In the genomic region with DNA sequence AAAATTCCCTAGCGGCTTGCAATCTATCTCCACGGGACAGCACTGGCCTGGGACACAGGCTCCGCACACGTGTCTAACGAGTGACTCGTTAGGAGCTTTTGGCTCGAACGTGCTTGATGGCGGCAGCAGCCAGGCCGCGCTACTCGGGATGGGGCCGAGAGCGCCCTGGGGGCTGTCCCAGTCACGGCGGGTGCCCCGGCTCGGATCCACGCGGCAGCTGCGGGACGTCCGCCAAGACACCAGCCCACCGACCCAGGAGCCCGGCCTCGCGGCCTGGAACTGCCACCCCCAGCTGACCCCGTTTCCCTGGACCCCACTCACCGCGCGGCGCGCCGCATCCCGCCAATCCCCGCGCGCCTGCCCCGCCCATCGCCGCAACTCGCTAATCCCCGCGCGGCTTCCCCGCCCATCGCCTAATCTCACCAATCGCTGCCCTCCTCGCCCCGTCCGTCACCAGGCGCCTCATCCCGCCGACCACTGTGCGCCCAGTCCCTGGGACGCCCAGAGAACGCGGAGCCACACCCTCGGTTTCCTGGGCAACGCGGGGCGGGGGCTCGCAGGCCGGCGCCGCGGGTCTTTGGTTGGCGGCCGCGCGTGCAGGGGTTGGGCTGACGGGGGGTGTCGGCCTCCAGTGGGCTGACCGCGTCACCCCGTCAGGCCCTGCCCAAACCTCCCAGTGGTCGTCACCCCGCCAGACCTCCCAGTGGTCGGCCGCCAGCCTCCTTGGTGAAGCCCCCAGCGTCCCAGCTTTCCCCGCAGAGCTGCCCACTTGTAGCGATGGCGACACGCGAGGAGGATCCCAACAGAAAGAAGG, we compare ENCODE assay signal across 1 cellular context.
TF ChIP-seq lines count a peak whose summit lies in the region.

A gene (minus strand): TSS at position 359 of the 814 bp plus-strand sequence. CDS start 1,495 bp downstream, outside the sequence.

TF ChIP-seq in HepG2, 621 proteins besides CTCF, POLR2A, EP300 and RAD21 (continued from another document and continues in another):
- TF ChIP-seq, protein P1, sequence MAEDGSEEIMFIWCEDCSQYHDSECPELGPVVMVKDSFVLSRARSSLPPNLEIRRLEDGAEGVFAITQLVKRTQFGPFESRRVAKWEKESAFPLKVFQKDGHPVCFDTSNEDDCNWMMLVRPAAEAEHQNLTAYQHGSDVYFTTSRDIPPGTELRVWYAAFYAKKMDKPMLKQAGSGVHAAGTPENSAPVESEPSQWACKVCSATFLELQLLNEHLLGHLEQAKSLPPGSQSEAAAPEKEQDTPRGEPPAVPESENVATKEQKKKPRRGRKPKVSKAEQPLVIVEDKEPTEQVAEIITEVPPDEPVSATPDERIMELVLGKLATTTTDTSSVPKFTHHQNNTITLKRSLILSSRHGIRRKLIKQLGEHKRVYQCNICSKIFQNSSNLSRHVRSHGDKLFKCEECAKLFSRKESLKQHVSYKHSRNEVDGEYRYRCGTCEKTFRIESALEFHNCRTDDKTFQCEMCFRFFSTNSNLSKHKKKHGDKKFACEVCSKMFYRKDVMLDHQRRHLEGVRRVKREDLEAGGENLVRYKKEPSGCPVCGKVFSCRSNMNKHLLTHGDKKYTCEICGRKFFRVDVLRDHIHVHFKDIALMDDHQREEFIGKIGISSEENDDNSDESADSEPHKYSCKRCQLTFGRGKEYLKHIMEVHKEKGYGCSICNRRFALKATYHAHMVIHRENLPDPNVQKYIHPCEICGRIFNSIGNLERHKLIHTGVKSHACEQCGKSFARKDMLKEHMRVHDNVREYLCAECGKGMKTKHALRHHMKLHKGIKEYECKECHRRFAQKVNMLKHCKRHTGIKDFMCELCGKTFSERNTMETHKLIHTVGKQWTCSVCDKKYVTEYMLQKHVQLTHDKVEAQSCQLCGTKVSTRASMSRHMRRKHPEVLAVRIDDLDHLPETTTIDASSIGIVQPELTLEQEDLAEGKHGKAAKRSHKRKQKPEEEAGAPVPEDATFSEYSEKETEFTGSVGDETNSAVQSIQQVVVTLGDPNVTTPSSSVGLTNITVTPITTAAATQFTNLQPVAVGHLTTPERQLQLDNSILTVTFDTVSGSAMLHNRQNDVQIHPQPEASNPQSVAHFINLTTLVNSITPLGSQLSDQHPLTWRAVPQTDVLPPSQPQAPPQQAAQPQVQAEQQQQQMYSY (CRISPR knock-in tag; IDR thresholded peaks at IDR 0.05): 0 out of 2 replicates have a peak, but pooled peaks have one; percentile 26
- peak; percentile 80; the same call in 1 of the 2 replicates for TF ChIP-seq GFI1 (CRISPR knock-in tag; IDR thresholded peaks at IDR 0.05; ENCODE audit: borderline replicate concordance)
- TF ChIP-seq ZNF607 (CRISPR knock-in tag; IDR thresholded peaks at IDR 0.05; ENCODE audit: borderline replicate concordance): peak; percentile 89
- TF ChIP-seq ISX (CRISPR knock-in tag; conservative IDR thresholded peaks at IDR 0.05): no peak
- TF ChIP-seq ZFP36L1 (CRISPR knock-in tag; IDR thresholded peaks at IDR 0.05): peak; percentile 64; the same call in 1 of the 2 replicates
- TF ChIP-seq SP5 (CRISPR knock-in tag; IDR thresholded peaks at IDR 0.05; ENCODE audit: borderline replicate concordance, low read depth): peak; percentile 89
- peak; percentile 94 for TF ChIP-seq ZNF230 (CRISPR knock-in tag; IDR thresholded peaks at IDR 0.05)
- peak; percentile 66 for TF ChIP-seq ERF (CRISPR knock-in tag; IDR thresholded peaks at IDR 0.05)
- TF ChIP-seq, protein P2, sequence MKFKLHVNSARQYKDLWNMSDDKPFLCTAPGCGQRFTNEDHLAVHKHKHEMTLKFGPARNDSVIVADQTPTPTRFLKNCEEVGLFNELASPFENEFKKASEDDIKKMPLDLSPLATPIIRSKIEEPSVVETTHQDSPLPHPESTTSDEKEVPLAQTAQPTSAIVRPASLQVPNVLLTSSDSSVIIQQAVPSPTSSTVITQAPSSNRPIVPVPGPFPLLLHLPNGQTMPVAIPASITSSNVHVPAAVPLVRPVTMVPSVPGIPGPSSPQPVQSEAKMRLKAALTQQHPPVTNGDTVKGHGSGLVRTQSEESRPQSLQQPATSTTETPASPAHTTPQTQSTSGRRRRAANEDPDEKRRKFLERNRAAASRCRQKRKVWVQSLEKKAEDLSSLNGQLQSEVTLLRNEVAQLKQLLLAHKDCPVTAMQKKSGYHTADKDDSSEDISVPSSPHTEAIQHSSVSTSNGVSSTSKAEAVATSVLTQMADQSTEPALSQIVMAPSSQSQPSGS (CRISPR knock-in tag; IDR thresholded peaks at IDR 0.05): peak; percentile 35; the same call in 1 of the 2 replicates
- no peak for TF ChIP-seq SP140L (CRISPR knock-in tag; IDR thresholded peaks at IDR 0.05; ENCODE audit: borderline replicate concordance)
- TF ChIP-seq, protein P3, sequence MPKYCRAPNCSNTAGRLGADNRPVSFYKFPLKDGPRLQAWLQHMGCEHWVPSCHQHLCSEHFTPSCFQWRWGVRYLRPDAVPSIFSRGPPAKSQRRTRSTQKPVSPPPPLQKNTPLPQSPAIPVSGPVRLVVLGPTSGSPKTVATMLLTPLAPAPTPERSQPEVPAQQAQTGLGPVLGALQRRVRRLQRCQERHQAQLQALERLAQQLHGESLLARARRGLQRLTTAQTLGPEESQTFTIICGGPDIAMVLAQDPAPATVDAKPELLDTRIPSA (CRISPR knock-in tag; IDR thresholded peaks at IDR 0.05; ENCODE audit: borderline replicate concordance): peak; percentile 61
- TF ChIP-seq SRSF4 (IDR thresholded peaks at IDR 0.05; ENCODE audit: low read depth, low read length, poor library complexity, severe bottlenecking): no peak
- TF ChIP-seq SMAD1 (CRISPR knock-in tag; IDR thresholded peaks at IDR 0.05; ENCODE audit: borderline replicate concordance, low read depth): no peak
- TF ChIP-seq MZF1 (CRISPR knock-in tag; IDR thresholded peaks at IDR 0.05; ENCODE audit: borderline replicate concordance): no peak
- peak; percentile 89; the same call in 1 of the 2 replicates for TF ChIP-seq CCDC6 (CRISPR knock-in tag; IDR thresholded peaks at IDR 0.05)
- TF ChIP-seq ZNF839 (CRISPR knock-in tag; IDR thresholded peaks at IDR 0.05; ENCODE audit: borderline replicate concordance): no peak
- TF ChIP-seq, protein P4, sequence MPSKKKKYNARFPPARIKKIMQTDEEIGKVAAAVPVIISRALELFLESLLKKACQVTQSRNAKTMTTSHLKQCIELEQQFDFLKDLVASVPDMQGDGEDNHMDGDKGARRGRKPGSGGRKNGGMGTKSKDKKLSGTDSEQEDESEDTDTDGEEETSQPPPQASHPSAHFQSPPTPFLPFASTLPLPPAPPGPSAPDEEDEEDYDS (CRISPR knock-in tag; IDR thresholded peaks at IDR 0.05): peak; percentile 85
- TF ChIP-seq, protein P5, sequence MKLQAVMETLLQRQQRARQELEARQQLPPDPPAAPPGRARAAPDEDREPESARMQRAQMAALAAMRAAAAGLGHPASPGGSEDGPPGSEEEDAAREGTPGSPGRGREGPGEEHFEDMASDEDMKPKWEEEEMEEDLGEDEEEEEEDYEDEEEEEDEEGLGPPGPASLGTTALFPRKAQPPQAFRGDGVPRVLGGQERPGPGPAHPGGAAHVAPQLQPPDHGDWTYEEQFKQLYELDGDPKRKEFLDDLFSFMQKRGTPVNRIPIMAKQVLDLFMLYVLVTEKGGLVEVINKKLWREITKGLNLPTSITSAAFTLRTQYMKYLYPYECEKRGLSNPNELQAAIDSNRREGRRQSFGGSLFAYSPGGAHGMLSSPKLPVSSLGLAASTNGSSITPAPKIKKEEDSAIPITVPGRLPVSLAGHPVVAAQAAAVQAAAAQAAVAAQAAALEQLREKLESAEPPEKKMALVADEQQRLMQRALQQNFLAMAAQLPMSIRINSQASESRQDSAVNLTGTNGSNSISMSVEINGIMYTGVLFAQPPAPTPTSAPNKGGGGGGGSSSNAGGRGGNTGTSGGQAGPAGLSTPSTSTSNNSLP (IDR thresholded peaks at IDR 0.05; ENCODE audit: low read depth, low read length): no peak
- peak; percentile 57; the same call in 1 of the 2 replicates for TF ChIP-seq KMT2A (CRISPR knock-in tag; IDR thresholded peaks at IDR 0.05)
- peak; percentile 74 for TF ChIP-seq POLR2G (IDR thresholded peaks at IDR 0.05; ENCODE audit: low read depth, low read length)
- 0 out of 2 replicates have a peak, but pooled peaks have one; percentile 71 for TF ChIP-seq ZNF564 (CRISPR knock-in tag; IDR thresholded peaks at IDR 0.05)
- 0 out of 2 replicates have a peak, but pooled peaks have one; percentile 48 for TF ChIP-seq GPN1 (CRISPR knock-in tag; IDR thresholded peaks at IDR 0.05; ENCODE audit: borderline replicate concordance)
- TF ChIP-seq, protein P6, sequence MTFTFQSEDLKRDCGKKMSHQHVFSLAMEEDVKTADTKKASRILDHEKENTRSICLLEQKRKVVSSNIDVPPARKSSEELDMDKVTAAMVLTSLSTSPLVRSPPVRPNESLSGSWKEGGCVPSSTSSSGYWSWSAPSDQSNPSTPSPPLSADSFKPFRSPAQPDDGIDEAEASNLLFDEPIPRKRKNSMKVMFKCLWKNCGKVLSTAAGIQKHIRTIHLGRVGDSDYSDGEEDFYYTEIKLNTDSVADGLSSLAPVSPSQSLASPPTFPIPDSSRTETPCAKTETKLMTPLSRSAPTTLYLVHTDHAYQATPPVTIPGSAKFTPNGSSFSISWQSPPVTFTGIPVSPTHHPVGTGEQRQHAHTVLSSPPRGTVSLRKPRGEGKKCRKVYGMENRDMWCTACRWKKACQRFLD (CRISPR knock-in tag; IDR thresholded peaks at IDR 0.05; ENCODE audit: borderline replicate concordance): peak; percentile 91; the same call in 1 of the 2 replicates
- TF ChIP-seq HCFC1 (IDR thresholded peaks at IDR 0.05; ENCODE audit: low read depth, low read length): no peak
- TF ChIP-seq, protein P7, sequence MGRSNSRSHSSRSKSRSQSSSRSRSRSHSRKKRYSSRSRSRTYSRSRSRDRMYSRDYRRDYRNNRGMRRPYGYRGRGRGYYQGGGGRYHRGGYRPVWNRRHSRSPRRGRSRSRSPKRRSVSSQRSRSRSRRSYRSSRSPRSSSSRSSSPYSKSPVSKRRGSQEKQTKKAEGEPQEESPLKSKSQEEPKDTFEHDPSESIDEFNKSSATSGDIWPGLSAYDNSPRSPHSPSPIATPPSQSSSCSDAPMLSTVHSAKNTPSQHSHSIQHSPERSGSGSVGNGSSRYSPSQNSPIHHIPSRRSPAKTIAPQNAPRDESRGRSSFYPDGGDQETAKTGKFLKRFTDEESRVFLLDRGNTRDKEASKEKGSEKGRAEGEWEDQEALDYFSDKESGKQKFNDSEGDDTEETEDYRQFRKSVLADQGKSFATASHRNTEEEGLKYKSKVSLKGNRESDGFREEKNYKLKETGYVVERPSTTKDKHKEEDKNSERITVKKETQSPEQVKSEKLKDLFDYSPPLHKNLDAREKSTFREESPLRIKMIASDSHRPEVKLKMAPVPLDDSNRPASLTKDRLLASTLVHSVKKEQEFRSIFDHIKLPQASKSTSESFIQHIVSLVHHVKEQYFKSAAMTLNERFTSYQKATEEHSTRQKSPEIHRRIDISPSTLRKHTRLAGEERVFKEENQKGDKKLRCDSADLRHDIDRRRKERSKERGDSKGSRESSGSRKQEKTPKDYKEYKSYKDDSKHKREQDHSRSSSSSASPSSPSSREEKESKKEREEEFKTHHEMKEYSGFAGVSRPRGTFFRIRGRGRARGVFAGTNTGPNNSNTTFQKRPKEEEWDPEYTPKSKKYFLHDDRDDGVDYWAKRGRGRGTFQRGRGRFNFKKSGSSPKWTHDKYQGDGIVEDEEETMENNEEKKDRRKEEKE (IDR thresholded peaks at IDR 0.05): no peak
- no peak for TF ChIP-seq ZNF629 (CRISPR knock-in tag; conservative IDR thresholded peaks at IDR 0.05)
- no peak for TF ChIP-seq GABPA (IDR thresholded peaks at IDR 0.05; ENCODE audit: low read depth, low read length)
- TF ChIP-seq GABPA (CRISPR knock-in tag; IDR thresholded peaks at IDR 0.05; ENCODE audit: low read depth): no peak
- TF ChIP-seq, protein P8, sequence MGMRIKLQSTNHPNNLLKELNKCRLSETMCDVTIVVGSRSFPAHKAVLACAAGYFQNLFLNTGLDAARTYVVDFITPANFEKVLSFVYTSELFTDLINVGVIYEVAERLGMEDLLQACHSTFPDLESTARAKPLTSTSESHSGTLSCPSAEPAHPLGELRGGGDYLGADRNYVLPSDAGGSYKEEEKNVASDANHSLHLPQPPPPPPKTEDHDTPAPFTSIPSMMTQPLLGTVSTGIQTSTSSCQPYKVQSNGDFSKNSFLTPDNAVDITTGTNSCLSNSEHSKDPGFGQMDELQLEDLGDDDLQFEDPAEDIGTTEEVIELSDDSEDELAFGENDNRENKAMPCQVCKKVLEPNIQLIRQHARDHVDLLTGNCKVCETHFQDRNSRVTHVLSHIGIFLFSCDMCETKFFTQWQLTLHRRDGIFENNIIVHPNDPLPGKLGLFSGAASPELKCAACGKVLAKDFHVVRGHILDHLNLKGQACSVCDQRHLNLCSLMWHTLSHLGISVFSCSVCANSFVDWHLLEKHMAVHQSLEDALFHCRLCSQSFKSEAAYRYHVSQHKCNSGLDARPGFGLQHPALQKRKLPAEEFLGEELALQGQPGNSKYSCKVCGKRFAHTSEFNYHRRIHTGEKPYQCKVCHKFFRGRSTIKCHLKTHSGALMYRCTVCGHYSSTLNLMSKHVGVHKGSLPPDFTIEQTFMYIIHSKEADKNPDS (CRISPR knock-in tag; IDR thresholded peaks at IDR 0.05): no peak
- TF ChIP-seq ZNF766 (CRISPR knock-in tag; IDR thresholded peaks at IDR 0.05; ENCODE audit: borderline replicate concordance): peak; percentile 61; the same call in 1 of the 2 replicates
- TF ChIP-seq, protein P9, sequence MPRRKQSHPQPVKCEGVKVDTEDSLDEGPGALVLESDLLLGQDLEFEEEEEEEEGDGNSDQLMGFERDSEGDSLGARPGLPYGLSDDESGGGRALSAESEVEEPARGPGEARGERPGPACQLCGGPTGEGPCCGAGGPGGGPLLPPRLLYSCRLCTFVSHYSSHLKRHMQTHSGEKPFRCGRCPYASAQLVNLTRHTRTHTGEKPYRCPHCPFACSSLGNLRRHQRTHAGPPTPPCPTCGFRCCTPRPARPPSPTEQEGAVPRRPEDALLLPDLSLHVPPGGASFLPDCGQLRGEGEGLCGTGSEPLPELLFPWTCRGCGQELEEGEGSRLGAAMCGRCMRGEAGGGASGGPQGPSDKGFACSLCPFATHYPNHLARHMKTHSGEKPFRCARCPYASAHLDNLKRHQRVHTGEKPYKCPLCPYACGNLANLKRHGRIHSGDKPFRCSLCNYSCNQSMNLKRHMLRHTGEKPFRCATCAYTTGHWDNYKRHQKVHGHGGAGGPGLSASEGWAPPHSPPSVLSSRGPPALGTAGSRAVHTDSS (CRISPR knock-in tag; conservative IDR thresholded peaks at IDR 0.05): no peak
- no peak for TF ChIP-seq PCBP2 (optimal IDR thresholded peaks at IDR 0.05; ENCODE audit: low read depth, low read length, poor library complexity, severe bottlenecking)
- no peak for TF ChIP-seq RAD51 (IDR thresholded peaks at IDR 0.05; ENCODE audit: borderline replicate concordance)
- no peak for TF ChIP-seq ZNF672 (CRISPR knock-in tag; IDR thresholded peaks at IDR 0.05)
- TF ChIP-seq XRCC5 (optimal IDR thresholded peaks at IDR 0.05; ENCODE audit: low read length): no peak
- TF ChIP-seq PHF8 (CRISPR knock-in tag; IDR thresholded peaks at IDR 0.05): peak; percentile 83
